In the genomic region with DNA sequence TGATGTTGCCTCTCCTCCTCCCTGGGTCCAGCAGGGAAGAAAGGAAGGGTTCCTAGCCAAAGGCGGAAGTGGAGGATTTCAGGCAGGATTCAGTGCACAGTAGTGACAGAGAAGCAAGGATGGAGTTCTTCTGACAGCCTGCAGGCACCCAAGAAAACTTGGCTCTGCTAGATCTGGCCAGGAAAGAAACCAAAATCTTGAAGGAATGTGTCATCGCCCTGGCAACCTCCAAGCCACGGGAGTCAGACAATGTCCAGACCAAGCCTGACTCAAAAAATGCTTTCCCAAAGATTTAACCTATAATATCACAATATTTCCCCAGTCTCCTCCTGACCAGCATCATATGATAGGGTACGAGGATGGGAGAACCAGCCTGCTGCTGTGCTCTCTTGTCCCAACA, we compare ENCODE assay signal across 20 cellular contexts. TPM values are rescaled to one million over a fixed set of nuclear protein-coding genes. Genes with fewer than 3 reads are reported as not detected.
DNase-seq lines count a peak whose midpoint lies in the region; ATAC-seq, FAIRE-seq and TF ChIP-seq lines count a peak whose summit lies in the region.
"Had no signal": no experiment of that assay in that cellular context is flagged by ENCODE, and none has a peak within 500 bp of the region (broad histone marks: within the 10 kb centered on the region; RNA-seq: fewer than 3 reads in every experiment).

No MANE protein-coding gene starts in this region.

- FAIRE-seq in H54 (lab: Jason Lieb, UNC), result no peak
- FAIRE-seq: GM18507 had no signal

- H3K36me3 ChIP-seq in heart left ventricle, result no peaks in the 10 kb centered on the region
- H3K36me3 ChIP-seq: BLaER1, HAP-1, heart right ventricle, thyroid gland had no signal

- DNase-seq in H54 (ENCODE audit: insufficient read length, low spot score) (peak; percentile 11), astrocyte of the cerebellum (ENCODE audit: low read depth) (peak; percentile 8), heart left ventricle (no peak), stromal cell of bone marrow (ENCODE audit: low read depth) (peak; percentile 77), NCI-H748 treated with DMSO at 0.1 percent for 48 hours (lab: John Stamatoyannopoulos, UW) (no peak)
- DNase-seq in activated CD4-positive, alpha-beta T cell treated with anti-CD3 and anti-CD28 coated beads for 4 hours, result no peak
- no peak for DNase-seq in activated naive CD4-positive, alpha-beta T cell treated with Interleukin-2 at 50 U/mL for 16 hours
- DNase-seq: activated CD4-positive, alpha-beta T cell treated with anti-CD3 and anti-CD28 coated beads, Interleukin-2, amount 50 U/mL, for 1 hour; activated naive CD8-positive, alpha-beta T cell treated with anti-CD3 and anti-CD28 coated beads for 36 hours; activated T-cell treated with anti-CD3 and anti-CD28 coated beads, Interleukin-2, amount 50 U/mL, for 1 hour; heart right ventricle; islet precursor cell; MM.1S; NCI-H1930; NCI-H510A; stimulated activated CD4-positive, alpha-beta T cell treated with anti-CD3 and anti-CD28 coated beads, Interleukin-4, amount 100 ng/mL, for 4 hours; thyroid gland had no signal

- no peaks in the 10 kb centered on the region for H3K27me3 ChIP-seq in heart left ventricle
- H3K27me3 ChIP-seq: BLaER1, heart right ventricle, thyroid gland had no signal

- WGBS in heart left ventricle, 4 donors, result 61 to 75% (median 64%) methylated on average over 4 of the region's 4 CpGs

- TF ChIP-seq CTCF in astrocyte of the cerebellum (IDR thresholded peaks at IDR 0.05; ENCODE audit: low read depth, low read length, missing control alignments) (no peak), heart left ventricle (IDR thresholded peaks at IDR 0.05) (no peak)

- peaks cover 0 to 12% (median 0%) of the 10 kb centered on the region in 12 donors for H3K4me1 ChIP-seq in heart left ventricle
- H3K4me1 ChIP-seq: BLaER1, thyroid gland had no signal

- H3K9me3 ChIP-seq in heart left ventricle, result no peaks in the 10 kb centered on the region
- H3K9me3 ChIP-seq: BLaER1, HAP-1, heart right ventricle, thyroid gland had no signal

- peak; percentile 15 to 51 (median 26) for ATAC-seq in heart left ventricle

- TF ChIP-seq POLR2A in H54 (IDR thresholded peaks at IDR 0.05; ENCODE audit: low read depth, low read length) (no peak), heart left ventricle (IDR thresholded peaks at IDR 0.05) (no peak)

- H3K27ac ChIP-seq in heart left ventricle, result no peak overlapping the region
- H3K27ac ChIP-seq: BLaER1, heart right ventricle, thyroid gland had no signal

- intact Hi-C loops in heart left ventricle (cut with DNase I), result loop anchor here in 7 of 10 donors (1.0 to 10.0 kb wide), 5 partner anchors 203 to 343 kb away; no protein-coding TSS in a partner anchor

- H3K4me3 ChIP-seq in astrocyte of the cerebellum (ENCODE audit: low read depth, low read length) (no peak overlapping the region), heart left ventricle (no peak overlapping the region)
- H3K4me3 ChIP-seq: BLaER1, HAP-1, heart right ventricle, thyroid gland had no signal

- in situ Hi-C loops in astrocyte of the cerebellum (cut with HindIII; ENCODE audit: low sequenced_read_pairs), result no loop called here

RNA-seq across cellular contexts. Expression of a gene that starts 22.8 kb away (rescaled TPM):
- 10 to 100 TPM; 20.3 to 48.5 (median 30.3) TPM for total RNA-seq in heart left ventricle
- 10 to 100 TPM; 36.2 to 76.3 TPM for polyA plus RNA-seq in heart left ventricle

RNA-seq across cellular contexts. Expression of a gene that starts 58.0 kb away (rescaled TPM):
- total RNA-seq in heart left ventricle, result 10 to 100 TPM; 17.9 to 37.1 (median 27.5) TPM
- polyA plus RNA-seq in heart left ventricle, result 10 to 100 TPM; 22.2 to 65.9 TPM

Comparison
In these comparisons a context has a peak if more than half of its experiments do, and no peak if none do; other contexts are left out.
1. DNase-seq: peak in H54 (single experiment), astrocyte of the cerebellum (single experiment) and stromal cell of bone marrow (single experiment); none in heart left ventricle (0 of 5), activated CD4-positive, alpha-beta T cell treated with anti-CD3 and anti-CD28 coated beads for 4 hours (0 of 2), NCI-H748 treated with DMSO at 0.1 percent for 48 hours (single experiment) and activated naive CD4-positive, alpha-beta T cell treated with Interleukin-2 at 50 U/mL for 16 hours (single experiment).